Comparison of ENCODE assay signal across 8 cellular contexts in genomic region chr22:20916916-20917810, GRCh38. TPM values are rescaled to one million over a fixed set of nuclear protein-coding genes. Genes with fewer than 3 reads are reported as not detected.
DNase-seq lines count a peak whose midpoint lies in the region; ATAC-seq and TF ChIP-seq lines count a peak whose summit lies in the region.

Gene CRKL, plus strand, starts transcription at chr22:20917407. Its CDS starts 528 bp downstream, at chr22:20917935.

- peak; percentile 91 for ATAC-seq in GM21529 (IDR thresholded peaks at IDR 0.05; ENCODE audit: unreplicated experiment)

- H3K27ac ChIP-seq in mucosa of rectum (ENCODE audit: low read depth in 2 of 2, low read length in 2 of 2): peak within 1 kb of the TSS; percentile 96 to 97

- H3K27me3 Mint-ChIP-seq in IgD-negative memory B cell: no peaks in the 10 kb centered on the region

- H3K36me3 Mint-ChIP-seq in IgD-negative memory B cell: peaks cover 2% of the 10 kb centered on the region

- no peaks in the 10 kb centered on the region for H3K9me3 ChIP-seq in mucosa of rectum (ENCODE audit: control insufficient read depth in 2 of 2, low read length in 2 of 2)

- H3K36me3 ChIP-seq in mucosa of rectum (ENCODE audit: control insufficient read depth in 2 of 2, insufficient read depth in 2 of 2, low read length in 2 of 2): no peaks in the 10 kb centered on the region

- TF ChIP-seq CTCF in epithelial cell of proximal tubule (conservative IDR thresholded peaks at IDR 0.05; ENCODE audit: low read depth, low read length): peak; percentile 86

- H3K4me1 Mint-ChIP-seq in IgD-negative memory B cell: peaks cover 23 to 38% (median 26%) of the 10 kb centered on the region in 3 donors

- peak within 1 kb of the TSS; percentile 96 to 99 (median 97) for H3K4me3 Mint-ChIP-seq in IgD-negative memory B cell

- H3K4me3 ChIP-seq in epithelial cell of proximal tubule (ENCODE audit: low read depth, low read length): peak within 1 kb of the TSS; percentile 98
- peak within 1 kb of the TSS; percentile 97 to 99 for H3K4me3 ChIP-seq in mucosa of rectum (ENCODE audit: low read length in 2 of 2)

- peak within 1 kb of the TSS; percentile 84 to 94 (median 91) for H3K27ac Mint-ChIP-seq in IgD-negative memory B cell

- H3K9me3 Mint-ChIP-seq in IgD-negative memory B cell: no peaks in the 10 kb centered on the region

- peaks cover 20% of the 10 kb centered on the region in 2 donors for H3K4me1 ChIP-seq in mucosa of rectum (ENCODE audit: control insufficient read depth in 2 of 2, insufficient read depth in 2 of 2, low read length in 2 of 2)

- DNase-seq in DMS153 treated with DMSO at 0.1 percent for 48 hours (lab: John Stamatoyannopoulos, UW; ENCODE audit: unreplicated experiment) (peak; percentile 93), OCI-M1 (lab: John Stamatoyannopoulos, UW) (peak; percentile 100), activated T-cell treated with anti-CD3 and anti-CD28 coated beads for 4 hours (peak; percentile 92), epithelial cell of proximal tubule (ENCODE audit: low read depth) (peak; percentile 62)
- peak; percentile 95 for DNase-seq in stimulated activated CD8-positive, alpha-beta memory T cell treated with anti-CD3 and anti-CD28 coated beads, Interleukin-4, amount 100 ng/mL, for 48 hours

- H3K27me3 ChIP-seq in mucosa of rectum (ENCODE audit: control insufficient read depth in 2 of 2, insufficient read depth in 2 of 2, low read length in 2 of 2): no peaks in the 10 kb centered on the region

- peak within 1 kb of the TSS; percentile 93 to 99 for H3K9ac ChIP-seq in mucosa of rectum (ENCODE audit: low read depth in 1 of 2, low read length in 2 of 2)

RNA-seq across cellular contexts. Expression of gene CRKL, which starts in this region (rescaled TPM):
- polyA plus RNA-seq in IgD-negative memory B cell: 47.2 TPM
- total RNA-seq in epithelial cell of proximal tubule: 42.6 and 53.6 TPM in 2 replicates

Comparison
In these comparisons a context has a peak if more than half of its experiments do, and no peak if none do; other contexts are left out.
1. Peak in every context shown above with its lines: DNase-seq, ATAC-seq, H3K4me3 ChIP-seq and H3K27ac ChIP-seq.